Comparison of ENCODE assay signal across 16 cellular contexts in genomic region chr22:35126993-35127392, GRCh38.
A peak's percentile ranks its signal among the peaks of the same experiment; 100 is the strongest.
DNase-seq lines count a peak whose midpoint lies in the region; ATAC-seq, FAIRE-seq and TF ChIP-seq lines count a peak whose summit lies in the region.
"Had no signal": no experiment of that assay in that cellular context is flagged by ENCODE, and none has a peak within 500 bp of the region (broad histone marks: within the 10 kb centered on the region; RNA-seq: fewer than 3 reads in every experiment).

No MANE protein-coding gene starts in this region.

- in situ Hi-C loops in HepG2 (cut with HindIII; ENCODE audit: extremely low pct_ligation_motif_present, low pct_unique_long_range_greater_than_20kb): no loop called here

- BruUV-seq in HepG2 (replicated peaks; lab: Mats Ljungman, UMichigan): no TSS peak

- FAIRE-seq in HepG2 (lab: Jason Lieb, UNC): no peak

- H3K9me2 ChIP-seq in DOHH2 (replicated peaks; ENCODE audit: control insufficient read depth, low read length): no peaks in the 10 kb centered on the region

- H2AFZ ChIP-seq in HepG2 (ENCODE audit: low read length): no peak overlapping the region

- H3K27me3 ChIP-seq in DOHH2 (ENCODE audit: control insufficient read depth, low read length) (no peaks in the 10 kb centered on the region), HepG2 (ENCODE audit: control insufficient read depth in 1 of 2, insufficient read depth in 2 of 2, low read length in 2 of 2) (no peaks in the 10 kb centered on the region), left lung (peaks cover 0 to 35% of the 10 kb centered on the region in 2 donors)

- ATAC-seq in GM18907 (IDR thresholded peaks at IDR 0.05; ENCODE audit: unreplicated experiment): peak; percentile 62
- ATAC-seq in GM21619 (IDR thresholded peaks at IDR 0.05; ENCODE audit: unreplicated experiment): peak; percentile 51
- peak; percentile 57 for ATAC-seq in HG03108 (IDR thresholded peaks at IDR 0.05; ENCODE audit: unreplicated experiment)
- no peak for ATAC-seq in HepG2
- no peak for ATAC-seq in left lung
- ATAC-seq: Panc1, T-cell had no signal

- no peaks in the 10 kb centered on the region for H3K36me3 ChIP-seq in DOHH2 (ENCODE audit: control insufficient read depth, low read length)
- H3K36me3 ChIP-seq in HepG2 (replicated peaks in 1 of 2; ENCODE audit: control insufficient read depth in 1 of 2, insufficient read depth in 2 of 2, low read length in 2 of 2): no peaks in the 10 kb centered on the region
- no peaks in the 10 kb centered on the region for H3K36me3 ChIP-seq in left lung

- no peak overlapping the region for H3K9ac ChIP-seq in HepG2 (ENCODE audit: insufficient read depth, low read depth, low read length)

- TF ChIP-seq RAD21 in HepG2 (CRISPR knock-in tag; IDR thresholded peaks at IDR 0.05): no peak

- no peaks in the 10 kb centered on the region for H4K20me1 ChIP-seq in DOHH2 (ENCODE audit: control insufficient read depth, insufficient read depth, low read depth, low read length)
- H4K20me1 ChIP-seq in HepG2 (ENCODE audit: insufficient read depth, low read length): no peaks in the 10 kb centered on the region

- H3K4me1 ChIP-seq in DOHH2 (ENCODE audit: control insufficient read depth, low read length) (peaks cover 78% of the 10 kb centered on the region), HepG2 (ENCODE audit: insufficient read depth, low read length) (no peaks in the 10 kb centered on the region), left lung (no peaks in the 10 kb centered on the region)

- 39% methylated on average over 8 of the region's 8 CpGs for WGBS in HepG2 (ENCODE audit: low lambda C conversion rate)

- intact Hi-C loops in HepG2 (cut with micrococcal nuclease; ENCODE audit: unreplicated experiment): no loop called here
- intact Hi-C loops in left lung (cut with DNase I): no loop called here

- H3K4me3 ChIP-seq in DOHH2 (ENCODE audit: low read length) (no peak overlapping the region), HepG2 (replicated peaks in 1 of 3; ENCODE audit: insufficient read depth in 1 of 3, low read depth in 2 of 3, low read length in 3 of 3) (no peak overlapping the region), left lung (no peak overlapping the region)

- H3K79me2 ChIP-seq in DOHH2 (ENCODE audit: control insufficient read depth, low read length) (no peaks in the 10 kb centered on the region), HepG2 (ENCODE audit: insufficient read depth, low read length) (no peaks in the 10 kb centered on the region)

- TF ChIP-seq EP300 in HepG2 (IDR thresholded peaks at IDR 0.05; ENCODE audit: low read depth in 2 of 2, low read length in 2 of 2) (no peak), HepG2 (CRISPR knock-in tag; IDR thresholded peaks at IDR 0.05; ENCODE audit: borderline replicate concordance) (no peak)

- no peak overlapping the region for H3K27ac ChIP-seq in DOHH2 (ENCODE audit: low read depth, low read length)
- no peak overlapping the region for H3K27ac ChIP-seq in HepG2 (ENCODE audit: extremely low read length, insufficient read depth, low read length)
- H3K27ac ChIP-seq in left lung: no peak overlapping the region
- H3K27ac ChIP-seq: epithelial cell of prostate had no signal

- H3K4me2 ChIP-seq in DOHH2 (ENCODE audit: low read length) (peak overlapping the region; percentile 49), HepG2 (ENCODE audit: low read depth, low read length) (no peak overlapping the region)

- POLR2A ChIA-PET in HepG2 (lab: Yijun Ruan, JAX): no interaction called here

- no peak for DNase-seq in stimulated activated naive CD4-positive, alpha-beta T cell (lab: John Stamatoyannopoulos, UW)
- no peak for DNase-seq in HepG2 (ENCODE audit: low spot score)
- DNase-seq in GDM1 (lab: John Stamatoyannopoulos, UW): no peak
- no peak for DNase-seq in left lung
- DNase-seq: activated T-cell treated with anti-CD3 and anti-CD28 coated beads, Interleukin-2, amount 50 U/mL, for 24 hours; glutamatergic neuron; NCI-H1436; NCI-H446 treated with DMSO at 0.1 percent for 48 hours; T-cell; trophoblast cell had no signal

- H3F3A ChIP-seq in DOHH2 (ENCODE audit: control insufficient read depth, insufficient read depth): 0 out of 2 replicates have a peak, but pooled peaks cover 4% of the 10 kb centered on the region

- H3K9me3 ChIP-seq in DOHH2 (ENCODE audit: control insufficient read depth, insufficient read depth, low read length) (no peaks in the 10 kb centered on the region), HepG2 (ENCODE audit: low read length) (no peaks in the 10 kb centered on the region), left lung (no peaks in the 10 kb centered on the region)

- TF ChIP-seq CTCF in DOHH2 (IDR thresholded peaks at IDR 0.05; ENCODE audit: low read depth, low read length, poor library complexity, severe bottlenecking) (no peak), HepG2 (CRISPR knock-in tag; IDR thresholded peaks at IDR 0.05) (no peak), left lung (IDR thresholded peaks at IDR 0.05) (no peak)

- no peak for TF ChIP-seq POLR2A in HepG2 (IDR thresholded peaks at IDR 0.05; ENCODE audit: insufficient read depth in 1 of 2, low read depth in 2 of 2, low read length in 2 of 2)

- CTCF ChIA-PET in HepG2 (lab: Yijun Ruan, JAX; ENCODE audit: low intra/inter-chr PET ratio, low total read pairs): no interaction called here

TF ChIP-seq in HepG2, 621 proteins besides CTCF, POLR2A, EP300 and RAD21:
- TF ChIP-seq EHMT2 (IDR thresholded peaks at IDR 0.05; ENCODE audit: borderline replicate concordance, low read depth, low read length) (no peak), CENPT (CRISPR knock-in tag; IDR thresholded peaks at IDR 0.05; ENCODE audit: low read depth) (no peak), ZMYM4 (CRISPR knock-in tag; IDR thresholded peaks at IDR 0.05) (no peak), ZSCAN12 (CRISPR knock-in tag; IDR thresholded peaks at IDR 0.05) (no peak), ZNF10 (CRISPR knock-in tag; IDR thresholded peaks at IDR 0.05; ENCODE audit: borderline replicate concordance, low read depth) (no peak), CBX5 (CRISPR knock-in tag; IDR thresholded peaks at IDR 0.05; ENCODE audit: borderline replicate concordance) (no peak), ZNF33B (CRISPR knock-in tag; IDR thresholded peaks at IDR 0.05) (no peak), KMT2B (CRISPR knock-in tag; IDR thresholded peaks at IDR 0.05) (no peak), NR2C2 (CRISPR knock-in tag; IDR thresholded peaks at IDR 0.05; ENCODE audit: borderline replicate concordance) (no peak), NR2F2 (IDR thresholded peaks at IDR 0.05; ENCODE audit: borderline replicate concordance, low read depth) (no peak), ZNF207 (IDR thresholded peaks at IDR 0.05; ENCODE audit: borderline replicate concordance) (no peak), KMT2A (CRISPR knock-in tag; IDR thresholded peaks at IDR 0.05) (no peak), PRPF4 (IDR thresholded peaks at IDR 0.05; ENCODE audit: low read depth, low read length, poor library complexity, severe bottlenecking) (no peak), BORCS8-MEF2B (CRISPR knock-in tag; IDR thresholded peaks at IDR 0.05) (no peak)

Comparison
In these comparisons a context has a peak if more than half of its experiments do, and no peak if none do; other contexts are left out.
1. ATAC-seq: peak in GM18907 (single experiment), GM21619 (single experiment) and HG03108 (single experiment); none in HepG2 (single experiment) and left lung (single experiment).